ENCODE assay signal across 9 cellular contexts in the genomic region with DNA sequence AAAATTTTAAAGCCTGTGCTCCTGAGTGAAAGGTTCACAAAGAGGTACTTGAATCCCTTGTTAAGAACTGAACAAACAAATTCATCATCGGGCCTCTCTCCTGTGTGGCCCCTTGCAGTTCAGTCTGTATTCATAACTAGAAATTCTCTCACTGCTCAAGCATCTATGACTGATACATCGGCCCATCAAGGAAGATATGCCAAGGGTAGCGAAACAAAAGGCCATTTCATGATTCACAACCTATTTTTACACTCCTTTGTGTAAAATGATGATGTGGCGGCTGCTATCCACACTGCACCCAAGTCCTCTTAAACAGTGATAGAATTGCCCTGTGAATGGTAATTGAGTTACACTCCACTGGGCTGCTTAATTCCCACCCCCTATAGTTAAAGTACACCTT.
DNase-seq lines count a peak whose midpoint lies in the region; ATAC-seq and TF ChIP-seq lines count a peak whose summit lies in the region.
"Had no signal": no experiment of that assay in that cellular context is flagged by ENCODE, and none has a peak within 500 bp of the region (broad histone marks: within the 10 kb centered on the region; RNA-seq: fewer than 3 reads in every experiment).

No MANE protein-coding gene starts in this region.

- H3K36me3 Mint-ChIP-seq in activated T-cell treated with anti-CD3 and anti-CD28 coated beads, Interleukin-2, amount 50 U/mL, for 72 hours (ENCODE audit: insufficient read depth in 2 of 2): peaks cover 0 to under 1% of the 10 kb centered on the region in 2 donors

- H3K4me3 ChIP-seq in fibroblast of the aortic adventitia (ENCODE audit: low read depth, low read length) (no peak overlapping the region), thyroid gland (replicated peaks in 1 of 3) (no peak overlapping the region)

- no peaks in the 10 kb centered on the region for H3K36me3 ChIP-seq in thyroid gland
- H3K36me3 ChIP-seq: BE2C had no signal

- peak; percentile 78 to 95 for ATAC-seq in activated T-cell treated with anti-CD3 and anti-CD28 coated beads, Interleukin-2, amount 50 U/mL, for 72 hours (replicated peaks in 1 of 2)

- H3K27ac Mint-ChIP-seq in activated T-cell treated with anti-CD3 and anti-CD28 coated beads, Interleukin-2, amount 50 U/mL, for 72 hours: no peak overlapping the region

- H3K4me1 ChIP-seq in thyroid gland: peaks cover 7% of the 10 kb centered on the region in 2 donors
- H3K4me1 ChIP-seq: BE2C had no signal

- no peaks in the 10 kb centered on the region for H3K27me3 ChIP-seq in thyroid gland
- H3K27me3 ChIP-seq: BE2C had no signal

- intact Hi-C loops in thyroid gland (cut with DNase I): no loop called here

- no peaks in the 10 kb centered on the region for H3K9me3 Mint-ChIP-seq in activated T-cell treated with anti-CD3 and anti-CD28 coated beads, Interleukin-2, amount 50 U/mL, for 72 hours

- 17 to 30% methylated on average over 4 of the region's 4 CpGs for WGBS in thyroid gland, 2 donors

- no peak for DNase-seq in activated T-cell treated with anti-CD3 and anti-CD28 coated beads, Interleukin-2, amount 50 U/mL, for 72 hours
- DNase-seq in activated T-cell treated with anti-CD3 and anti-CD28 coated beads, Interleukin-2, amount 50 U/mL, for 48 hours: no peak
- DNase-seq in NCI-H748 (lab: John Stamatoyannopoulos, UW; ENCODE audit: unreplicated experiment): peak; percentile 99
- DNase-seq in fibroblast of the aortic adventitia (ENCODE audit: low read depth): peak; percentile 94
- peak; percentile 15 to 19 for DNase-seq in thyroid gland
- no peak for DNase-seq in activated CD8-positive, alpha-beta memory T cell treated with anti-CD3 and anti-CD28 coated beads, Interleukin-2, amount 50 U/mL, for 4 hours
- no peak for DNase-seq in C1 segment of cervical spinal cord (lab: John Stamatoyannopoulos, UW)
- no peak for DNase-seq in NCI-H524 (lab: John Stamatoyannopoulos, UW)
- DNase-seq: BE2C had no signal

- no peaks in the 10 kb centered on the region for H3K27me3 Mint-ChIP-seq in activated T-cell treated with anti-CD3 and anti-CD28 coated beads, Interleukin-2, amount 50 U/mL, for 72 hours (ENCODE audit: low read depth)

- H3K27ac ChIP-seq in thyroid gland: no peak overlapping the region

- TF ChIP-seq CTCF in fibroblast of the aortic adventitia (IDR thresholded peaks at IDR 0.05; ENCODE audit: insufficient read depth, low read length) (no peak), thyroid gland (IDR thresholded peaks at IDR 0.05) (no peak)

- TF ChIP-seq POLR2A in thyroid gland (IDR thresholded peaks at IDR 0.05): no peak

- H3K4me1 Mint-ChIP-seq in activated T-cell treated with anti-CD3 and anti-CD28 coated beads, Interleukin-2, amount 50 U/mL, for 72 hours (ENCODE audit: low read depth): peaks cover 7% of the 10 kb centered on the region

- H3K4me3 Mint-ChIP-seq in activated T-cell treated with anti-CD3 and anti-CD28 coated beads, Interleukin-2, amount 50 U/mL, for 72 hours: peak overlapping the region in 1 of 2 donors; percentile 58

- no peaks in the 10 kb centered on the region for H3K9me3 ChIP-seq in thyroid gland
- H3K9me3 ChIP-seq: BE2C had no signal

Comparison
In these comparisons a context has a peak if more than half of its experiments do, and no peak if none do; other contexts are left out.
1. DNase-seq: peak in NCI-H748 (single experiment), fibroblast of the aortic adventitia (single experiment) and thyroid gland (2 of 2); none in activated T-cell treated with anti-CD3 and anti-CD28 coated beads, Interleukin-2, amount 50 U/mL, for 72 hours (0 of 2), activated T-cell treated with anti-CD3 and anti-CD28 coated beads, Interleukin-2, amount 50 U/mL, for 48 hours (0 of 2), activated CD8-positive, alpha-beta memory T cell treated with anti-CD3 and anti-CD28 coated beads, Interleukin-2, amount 50 U/mL, for 4 hours (single experiment), C1 segment of cervical spinal cord (0 of 14) and NCI-H524 (0 of 2).